3 cellular contexts compared by ENCODE assay signal in the genomic region with DNA sequence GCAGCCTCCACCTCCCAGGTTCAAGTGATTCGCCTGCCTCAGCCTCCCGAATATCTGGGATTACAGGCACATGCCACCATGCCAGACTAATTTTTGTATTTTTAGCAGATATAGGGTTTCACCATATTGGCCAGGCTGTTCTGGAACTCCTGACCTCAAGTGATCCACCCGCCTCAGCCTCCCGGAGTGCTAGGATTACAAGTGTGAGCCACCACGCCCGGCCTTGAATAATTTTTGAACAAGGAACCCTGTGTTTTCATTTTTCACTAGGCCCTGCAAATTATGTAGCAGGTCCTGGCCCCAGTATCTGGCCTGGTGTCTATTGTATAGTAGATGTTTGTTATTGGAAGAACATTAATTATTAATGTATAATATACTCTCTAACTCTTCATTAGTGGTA.
"Had no signal": no experiment of that assay in that cellular context is flagged by ENCODE, and none has a peak within 500 bp of the region (broad histone marks: within the 10 kb centered on the region; RNA-seq: fewer than 3 reads in every experiment).

No MANE protein-coding gene starts in this region.

- ATAC-seq: GM12878 had no signal

- DNase-seq: GDM1, GF-D8 had no signal

- H3K4me3 ChIP-seq: GM12878 had no signal
